ENCODE assay signal across 1 cellular context in the genomic region with DNA sequence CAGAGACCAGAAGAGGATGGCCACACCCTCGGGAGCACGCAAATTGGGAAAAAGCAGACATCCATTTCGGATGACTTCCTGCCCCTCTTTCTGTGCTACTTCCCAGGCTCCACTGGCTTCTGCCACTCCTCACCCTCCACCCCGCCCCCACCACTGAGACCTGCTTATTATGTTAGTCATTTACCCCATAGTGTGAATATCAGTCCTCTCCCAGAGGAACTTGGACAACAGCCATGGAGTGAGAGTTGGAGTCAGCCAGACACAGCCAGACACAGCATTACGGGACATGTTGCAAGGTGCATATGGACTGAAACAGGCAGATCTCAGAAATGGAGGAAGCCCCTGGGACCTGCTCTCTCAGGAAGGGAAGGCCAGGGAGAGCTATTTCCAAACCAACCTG.
TF ChIP-seq lines count a peak whose summit lies in the region.

No MANE protein-coding gene starts in this region.

TF ChIP-seq in IMR-90, 13 proteins besides CTCF, POLR2A, EP300 and RAD21 (continued from another document):
- TF ChIP-seq CEBPB (IDR thresholded peaks at IDR 0.05; ENCODE audit: low read depth, low read length), result peak; percentile 77
- TF ChIP-seq BHLHE40 (IDR thresholded peaks at IDR 0.05; ENCODE audit: low read depth, low read length), result no peak
TF ChIP-seq in IMR-90: peak in this region for 3.
